In genomic region chrX:154733072-154733425, GRCh38 we compare ENCODE assay signal across 1 cellular context.
TF ChIP-seq lines count a peak whose summit lies in the region.

No MANE protein-coding gene starts in this region.

TF ChIP-seq in IMR-90, 13 proteins besides CTCF, POLR2A, EP300 and RAD21 (continued from another document):
- TF ChIP-seq CHD1 (IDR thresholded peaks at IDR 0.05; ENCODE audit: low read depth, low read length) (no peak), FOS (IDR thresholded peaks at IDR 0.05; ENCODE audit: low read depth, low read length) (no peak), RCOR1 (IDR thresholded peaks at IDR 0.05; ENCODE audit: insufficient replicate concordance, low read length) (no peak), CEBPB (IDR thresholded peaks at IDR 0.05; ENCODE audit: low read depth, low read length) (no peak)
- TF ChIP-seq, protein P1, sequence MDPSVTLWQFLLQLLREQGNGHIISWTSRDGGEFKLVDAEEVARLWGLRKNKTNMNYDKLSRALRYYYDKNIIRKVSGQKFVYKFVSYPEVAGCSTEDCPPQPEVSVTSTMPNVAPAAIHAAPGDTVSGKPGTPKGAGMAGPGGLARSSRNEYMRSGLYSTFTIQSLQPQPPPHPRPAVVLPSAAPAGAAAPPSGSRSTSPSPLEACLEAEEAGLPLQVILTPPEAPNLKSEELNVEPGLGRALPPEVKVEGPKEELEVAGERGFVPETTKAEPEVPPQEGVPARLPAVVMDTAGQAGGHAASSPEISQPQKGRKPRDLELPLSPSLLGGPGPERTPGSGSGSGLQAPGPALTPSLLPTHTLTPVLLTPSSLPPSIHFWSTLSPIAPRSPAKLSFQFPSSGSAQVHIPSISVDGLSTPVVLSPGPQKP (IDR thresholded peaks at IDR 0.05; ENCODE audit: borderline replicate concordance, low read depth, low read length): no peak
- TF ChIP-seq, protein P2, sequence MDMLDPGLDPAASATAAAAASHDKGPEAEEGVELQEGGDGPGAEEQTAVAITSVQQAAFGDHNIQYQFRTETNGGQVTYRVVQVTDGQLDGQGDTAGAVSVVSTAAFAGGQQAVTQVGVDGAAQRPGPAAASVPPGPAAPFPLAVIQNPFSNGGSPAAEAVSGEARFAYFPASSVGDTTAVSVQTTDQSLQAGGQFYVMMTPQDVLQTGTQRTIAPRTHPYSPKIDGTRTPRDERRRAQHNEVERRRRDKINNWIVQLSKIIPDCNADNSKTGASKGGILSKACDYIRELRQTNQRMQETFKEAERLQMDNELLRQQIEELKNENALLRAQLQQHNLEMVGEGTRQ (IDR thresholded peaks at IDR 0.05; ENCODE audit: low read depth, low read length): no peak
